18 cellular contexts compared by ENCODE assay signal in genomic region chr5:77425998-77426659, GRCh38.
DNase-seq lines count a peak whose midpoint lies in the region; ATAC-seq and TF ChIP-seq lines count a peak whose summit lies in the region.
"Had no signal": no experiment of that assay in that cellular context is flagged by ENCODE, and none has a peak within 500 bp of the region (broad histone marks: within the 10 kb centered on the region; RNA-seq: fewer than 3 reads in every experiment).

No MANE protein-coding gene starts in this region.

- intact Hi-C loops in vagina (cut with DNase I), result no loop called here
- intact Hi-C loops in natural killer cell (cut with micrococcal nuclease), result no loop called here

- H3K27me3 Mint-ChIP-seq in natural killer cell (ENCODE audit: low read depth in 2 of 2), result no peaks in the 10 kb centered on the region
- H3K27me3 Mint-ChIP-seq: activated CD8-positive, alpha-beta memory T cell treated with anti-CD3 and anti-CD28 coated beads, Interleukin-2, amount 10 ng/mL, durations not matched to agents 7 days and 5 days; activated T-helper 17 cell treated with anti-CD3 and anti-CD28 coated beads, Interleukin-2, amount 50 U/mL, for 72 hours had no signal

- DNase-seq in MG63 (peak; percentile 34), coronary artery (ENCODE audit: low spot score) (no peak), vagina (ENCODE audit: extremely low spot score in 2 of 2) (no peak), omental fat pad (ENCODE audit: low spot score) (no peak), natural killer cell (no peak)
- DNase-seq: activated CD4-positive, alpha-beta T cell treated with anti-CD3 and anti-CD28 coated beads for 4 hours; activated CD8-positive, alpha-beta memory T cell treated with anti-CD3 and anti-CD28 coated beads, Interleukin-2, amount 10 ng/mL, durations not matched to agents 7 days and 5 days; caudate nucleus; left colon; NCI-H146; NCI-H748 treated with DMSO at 0.1 percent for 48 hours; Peyer's patch; retina; testis had no signal

- no peaks in the 10 kb centered on the region for H3K9me3 Mint-ChIP-seq in natural killer cell
- H3K9me3 Mint-ChIP-seq: activated T-helper 17 cell treated with anti-CD3 and anti-CD28 coated beads, Interleukin-2, amount 50 U/mL, for 72 hours had no signal

- TF ChIP-seq CTCF in coronary artery (IDR thresholded peaks at IDR 0.05), result no peak
- TF ChIP-seq CTCF in vagina (IDR thresholded peaks at IDR 0.05), result no peak
- no peak for TF ChIP-seq CTCF in omental fat pad (IDR thresholded peaks at IDR 0.05)
- TF ChIP-seq CTCF in natural killer cell (IDR thresholded peaks at IDR 0.05), result no peak

- no peaks in the 10 kb centered on the region for H3K36me3 Mint-ChIP-seq in natural killer cell

- no peak overlapping the region for H3K4me3 ChIP-seq in MG63
- no peak overlapping the region for H3K4me3 ChIP-seq in coronary artery
- H3K4me3 ChIP-seq in mesodermal cell (ENCODE audit: extremely low read depth, insufficient read depth, low read length, poor library complexity, severe bottlenecking), result no peak overlapping the region
- no peak overlapping the region for H3K4me3 ChIP-seq in vagina
- H3K4me3 ChIP-seq: Peyer's patch, SK-N-MC, testis had no signal

- H3K4me1 ChIP-seq in mesodermal cell (ENCODE audit: control insufficient read depth, insufficient read depth, low read length, poor library complexity, severe bottlenecking) (peaks cover 17% of the 10 kb centered on the region), vagina (peaks cover 25% of the 10 kb centered on the region)
- H3K4me1 ChIP-seq: Peyer's patch, testis had no signal

- WGBS in mesodermal cell (ENCODE audit: insufficient coverage in 2 of 2), 2 experiments, result 92 to 96% methylated on average over 4 to 7 of the region's 8 CpGs

- H3K9me3 ChIP-seq in MG63, result no peaks in the 10 kb centered on the region
- H3K9me3 ChIP-seq in mesodermal cell (ENCODE audit: control insufficient read depth, low read length), result no peaks in the 10 kb centered on the region
- no peaks in the 10 kb centered on the region for H3K9me3 ChIP-seq in vagina
- H3K9me3 ChIP-seq: Peyer's patch, testis had no signal

- no peak overlapping the region for H3K4me3 Mint-ChIP-seq in natural killer cell
- H3K4me3 Mint-ChIP-seq: activated CD8-positive, alpha-beta memory T cell treated with anti-CD3 and anti-CD28 coated beads, Interleukin-2, amount 10 ng/mL, durations not matched to agents 7 days and 5 days; activated T-helper 17 cell treated with anti-CD3 and anti-CD28 coated beads, Interleukin-2, amount 50 U/mL, for 72 hours had no signal

- ATAC-seq in omental fat pad (ENCODE audit: low FRiP score) (no peak), natural killer cell (no peak), HG03378 (IDR thresholded peaks at IDR 0.05; ENCODE audit: unreplicated experiment) (no peak)
- ATAC-seq: activated CD8-positive, alpha-beta memory T cell treated with anti-CD3 and anti-CD28 coated beads, Interleukin-2, amount 10 ng/mL, durations not matched to agents 7 days and 5 days; activated T-helper 17 cell treated with anti-CD3 and anti-CD28 coated beads, Interleukin-2, amount 50 U/mL, for 72 hours; left colon had no signal

- no peaks in the 10 kb centered on the region for H3K27me3 ChIP-seq in MG63
- no peaks in the 10 kb centered on the region for H3K27me3 ChIP-seq in vagina
- H3K27me3 ChIP-seq: Peyer's patch, testis had no signal

- no peaks in the 10 kb centered on the region for H3K4me1 Mint-ChIP-seq in natural killer cell
- H3K4me1 Mint-ChIP-seq: activated CD8-positive, alpha-beta memory T cell treated with anti-CD3 and anti-CD28 coated beads, Interleukin-2, amount 10 ng/mL, durations not matched to agents 7 days and 5 days; activated T-helper 17 cell treated with anti-CD3 and anti-CD28 coated beads, Interleukin-2, amount 50 U/mL, for 72 hours had no signal

- H3K27ac Mint-ChIP-seq in natural killer cell, result no peak overlapping the region
- H3K27ac Mint-ChIP-seq: activated CD8-positive, alpha-beta memory T cell treated with anti-CD3 and anti-CD28 coated beads, Interleukin-2, amount 10 ng/mL, durations not matched to agents 7 days and 5 days; activated T-helper 17 cell treated with anti-CD3 and anti-CD28 coated beads, Interleukin-2, amount 50 U/mL, for 72 hours had no signal

- peak overlapping the region; percentile 11 to 13 for H3K27ac ChIP-seq in coronary artery
- peak overlapping the region; percentile 16 for H3K27ac ChIP-seq in mesodermal cell (ENCODE audit: low read depth, low read length, severe bottlenecking)
- H3K27ac ChIP-seq in vagina, result peak overlapping the region; percentile 6
- H3K27ac ChIP-seq: Peyer's patch, SK-N-MC, testis had no signal

- no peak for TF ChIP-seq POLR2A in vagina (IDR thresholded peaks at IDR 0.05)

- H3K36me3 ChIP-seq in MG63 (peaks cover 17% of the 10 kb centered on the region), mesodermal cell (ENCODE audit: control insufficient read depth, insufficient read depth, low read length) (peaks cover 38% of the 10 kb centered on the region), vagina (peaks cover 0 to 11% of the 10 kb centered on the region in 2 donors)
- H3K36me3 ChIP-seq: Peyer's patch had no signal
